Comparison of ENCODE assay signal across 1 cellular context in the genomic region with DNA sequence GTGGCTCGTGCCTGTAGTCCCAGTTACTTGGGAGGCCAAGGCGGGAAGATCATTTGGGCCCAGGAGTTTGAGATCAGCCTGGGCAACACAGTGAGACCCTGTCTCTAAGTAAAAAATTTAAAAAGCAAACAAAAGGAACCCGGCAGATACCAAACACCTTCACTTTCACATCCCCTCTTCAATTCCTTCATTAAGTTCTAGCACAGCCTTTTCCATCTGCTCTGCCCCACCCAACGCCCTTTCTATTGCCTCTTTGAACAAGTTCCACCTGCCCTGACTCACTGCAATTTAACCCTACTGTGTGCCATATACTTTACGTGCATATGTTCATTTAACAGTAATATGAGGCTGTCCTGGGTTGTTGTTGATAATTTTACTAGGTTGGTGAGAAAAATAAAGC.
TF ChIP-seq lines count a peak whose summit lies in the region.

No MANE protein-coding gene starts in this region.

TF ChIP-seq in K562, 482 proteins besides CTCF, POLR2A, EP300 and RAD21:
- no peak for TF ChIP-seq SETDB1 (IDR thresholded peaks at IDR 0.05; ENCODE audit: low read length)
- peak; percentile 42; the same call in 1 of the 2 replicates for TF ChIP-seq ZKSCAN1 (IDR thresholded peaks at IDR 0.05; ENCODE audit: low read depth, low read length)
- TF ChIP-seq, protein P1, sequence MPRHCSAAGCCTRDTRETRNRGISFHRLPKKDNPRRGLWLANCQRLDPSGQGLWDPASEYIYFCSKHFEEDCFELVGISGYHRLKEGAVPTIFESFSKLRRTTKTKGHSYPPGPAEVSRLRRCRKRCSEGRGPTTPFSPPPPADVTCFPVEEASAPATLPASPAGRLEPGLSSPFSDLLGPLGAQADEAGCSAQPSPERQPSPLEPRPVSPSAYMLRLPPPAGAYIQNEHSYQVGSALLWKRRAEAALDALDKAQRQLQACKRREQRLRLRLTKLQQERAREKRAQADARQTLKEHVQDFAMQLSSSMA (CRISPR knock-in tag; IDR thresholded peaks at IDR 0.05): no peak
